ENCODE assay signal across 13 cellular contexts in the genomic region with DNA sequence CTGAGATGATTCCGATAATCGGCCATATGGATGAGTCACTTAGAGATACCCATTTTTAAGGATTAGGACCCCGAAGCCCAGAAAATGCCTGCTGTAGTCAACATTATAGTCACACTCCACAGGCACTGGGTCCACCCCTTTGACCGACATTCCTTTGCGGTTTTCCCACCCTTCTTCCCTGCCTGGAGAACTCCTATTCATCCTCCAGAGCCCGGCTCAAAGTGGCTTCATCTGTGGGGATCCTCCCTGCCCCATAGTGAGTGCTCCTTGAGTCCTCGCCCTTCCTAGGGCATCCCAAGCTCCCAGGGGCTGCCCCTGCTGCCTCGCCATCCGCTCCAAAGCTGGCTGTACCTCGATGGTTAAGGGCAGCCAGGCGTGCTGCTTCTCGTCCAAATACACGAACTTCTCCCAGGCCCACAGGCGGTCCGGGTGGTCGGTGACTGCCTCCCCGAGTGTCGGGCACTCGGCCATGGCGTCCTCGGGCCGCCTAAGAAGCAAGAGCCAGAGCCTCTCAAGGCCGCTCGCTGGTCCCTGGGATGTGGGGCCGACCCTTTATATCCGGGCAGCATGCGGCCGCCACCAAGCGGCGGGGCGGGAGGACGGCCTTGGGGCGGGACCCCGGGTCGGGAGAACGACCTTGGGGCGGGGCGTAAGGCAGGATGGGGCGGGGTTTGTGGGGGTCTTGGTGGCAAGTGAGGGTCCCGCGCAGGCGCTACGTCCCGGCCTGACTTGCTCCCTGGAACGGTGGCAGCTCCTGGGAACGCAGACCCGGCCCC. TPM values are rescaled to one million over a fixed set of nuclear protein-coding genes. Genes with fewer than 3 reads are reported as not detected.
DNase-seq lines count a peak whose midpoint lies in the region; ATAC-seq and TF ChIP-seq lines count a peak whose summit lies in the region.
"Had no signal": no experiment of that assay in that cellular context is flagged by ENCODE, and none has a peak within 500 bp of the region (broad histone marks: within the 10 kb centered on the region; RNA-seq: fewer than 3 reads in every experiment).

A gene with protein sequence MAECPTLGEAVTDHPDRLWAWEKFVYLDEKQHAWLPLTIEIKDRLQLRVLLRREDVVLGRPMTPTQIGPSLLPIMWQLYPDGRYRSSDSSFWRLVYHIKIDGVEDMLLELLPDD (minus strand): TSS at position 530 of the 776 bp plus-strand sequence. CDS start 59 bp downstream, at position 471.

- peaks cover 29% of the 10 kb centered on the region for H3K27me3 Mint-ChIP-seq in memory B cell
- peaks cover 12% of the 10 kb centered on the region for H3K27me3 Mint-ChIP-seq in activated CD4-positive, alpha-beta memory T cell treated with anti-CD3 and anti-CD28 coated beads, Interleukin-2, amount 10 ng/mL, durations not matched to agents 7 days and 5 days

- peak within 1 kb of the TSS; percentile 57 for H3K4me3 Mint-ChIP-seq in memory B cell
- no peak within 1 kb of the TSS for H3K4me3 Mint-ChIP-seq in activated CD4-positive, alpha-beta memory T cell treated with anti-CD3 and anti-CD28 coated beads, Interleukin-2, amount 10 ng/mL, durations not matched to agents 7 days and 5 days
- H3K4me3 Mint-ChIP-seq: activated T-cell treated with anti-CD3 and anti-CD28 coated beads, Interleukin-2, amount 50 U/mL, for 24 hours had no signal

- peaks cover 6% of the 10 kb centered on the region for H3K4me1 Mint-ChIP-seq in memory B cell
- no peaks in the 10 kb centered on the region for H3K4me1 Mint-ChIP-seq in activated CD4-positive, alpha-beta memory T cell treated with anti-CD3 and anti-CD28 coated beads, Interleukin-2, amount 10 ng/mL, durations not matched to agents 7 days and 5 days

- no peaks in the 10 kb centered on the region for H3K9me3 ChIP-seq in ascending aorta

- no peak within 1 kb of the TSS for H3K27ac Mint-ChIP-seq in memory B cell
- H3K27ac Mint-ChIP-seq in activated CD4-positive, alpha-beta memory T cell treated with anti-CD3 and anti-CD28 coated beads, Interleukin-2, amount 10 ng/mL, durations not matched to agents 7 days and 5 days: no peak within 1 kb of the TSS
- H3K27ac Mint-ChIP-seq: activated T-cell treated with anti-CD3 and anti-CD28 coated beads, Interleukin-2, amount 50 U/mL, for 24 hours had no signal

- no peaks in the 10 kb centered on the region for H3K36me3 ChIP-seq in ascending aorta

- no peak within 1 kb of the TSS for H3K4me3 ChIP-seq in ascending aorta

- intact Hi-C loops in ascending aorta (cut with DNase I): no loop called here

- ATAC-seq in GM18858 (IDR thresholded peaks at IDR 0.05; ENCODE audit: unreplicated experiment): peak; percentile 66
- ATAC-seq in GM21576 (IDR thresholded peaks at IDR 0.05; ENCODE audit: unreplicated experiment): peak; percentile 76
- ATAC-seq in HG03196 (IDR thresholded peaks at IDR 0.05; ENCODE audit: unreplicated experiment): peak; percentile 64
- ATAC-seq in memory B cell (ENCODE audit: low read depth): peak; percentile 27

- no peaks in the 10 kb centered on the region for H3K27me3 ChIP-seq in ascending aorta

- no peaks in the 10 kb centered on the region for H3K9me3 Mint-ChIP-seq in memory B cell
- no peaks in the 10 kb centered on the region for H3K9me3 Mint-ChIP-seq in activated CD4-positive, alpha-beta memory T cell treated with anti-CD3 and anti-CD28 coated beads, Interleukin-2, amount 10 ng/mL, durations not matched to agents 7 days and 5 days
- H3K9me3 Mint-ChIP-seq: activated T-cell treated with anti-CD3 and anti-CD28 coated beads, Interleukin-2, amount 50 U/mL, for 24 hours had no signal

- no peaks in the 10 kb centered on the region for H3K36me3 Mint-ChIP-seq in memory B cell
- H3K36me3 Mint-ChIP-seq in activated CD4-positive, alpha-beta memory T cell treated with anti-CD3 and anti-CD28 coated beads, Interleukin-2, amount 10 ng/mL, durations not matched to agents 7 days and 5 days (ENCODE audit: low read depth): no peaks in the 10 kb centered on the region

- TF ChIP-seq CTCF in ascending aorta (IDR thresholded peaks at IDR 0.05): no peak

- no peaks in the 10 kb centered on the region for H3K4me1 ChIP-seq in ascending aorta

- POLR2A ChIA-PET in activated CD4-positive, alpha-beta memory T cell treated with anti-CD3 and anti-CD28 coated beads, Interleukin-2, amount 10 ng/mL, durations not matched to agents 7 days and 5 days (lab: Charles Lee): no interaction called here

- H3K27ac ChIP-seq in ascending aorta: no peak within 1 kb of the TSS

- no peak for DNase-seq in memory B cell (ENCODE audit: low spot score in 2 of 2)
- no peak for DNase-seq in COLO668 (lab: John Stamatoyannopoulos, UW; ENCODE audit: unreplicated experiment)
- no peak for DNase-seq in activated CD4-positive, alpha-beta memory T cell treated with anti-CD3 and anti-CD28 coated beads, Interleukin-2, amount 10 ng/mL, durations not matched to agents 7 days and 5 days
- no peak for DNase-seq in ascending aorta (ENCODE audit: low spot score in 2 of 2)
- DNase-seq in T-helper 2 cell: no peak
- DNase-seq: activated T-cell treated with anti-CD3 and anti-CD28 coated beads, Interleukin-2, amount 50 U/mL, for 24 hours; NCI-H1930 had no signal

- CTCF ChIA-PET in activated CD4-positive, alpha-beta memory T cell treated with anti-CD3 and anti-CD28 coated beads, Interleukin-2, amount 10 ng/mL, durations not matched to agents 7 days and 5 days (lab: Charles Lee): no interaction called here

RNA-seq across cellular contexts. Expression of the gene that starts here (rescaled TPM):
- total RNA-seq in activated CD4-positive, alpha-beta memory T cell treated with anti-CD3 and anti-CD28 coated beads, Interleukin-2, amount 10 ng/mL, durations not matched to agents 7 days and 5 days: not detected
- total RNA-seq in ascending aorta: not detected
- total RNA-seq: dermis microvascular lymphatic vessel endothelial cell, pulmonary artery endothelial cell, SK-MEL-5 had no signal
